Comparison of ENCODE assay signal across 1 cellular context in genomic region chr11:122647728-122648127, GRCh38.
TF ChIP-seq lines count a peak whose summit lies in the region.

No MANE protein-coding gene starts in this region.

TF ChIP-seq in HepG2, 621 proteins besides CTCF, POLR2A, EP300 and RAD21 (continued from another document):
- TF ChIP-seq MNT (IDR thresholded peaks at IDR 0.05) = no peak
- TF ChIP-seq ATF7 (IDR thresholded peaks at IDR 0.05) = no peak
- TF ChIP-seq ATF7 (CRISPR knock-in tag; IDR thresholded peaks at IDR 0.05) = no peak
- TF ChIP-seq DPF2 (CRISPR knock-in tag; IDR thresholded peaks at IDR 0.05; ENCODE audit: borderline replicate concordance, low read depth) = no peak
- TF ChIP-seq ZNF333 (CRISPR knock-in tag; IDR thresholded peaks at IDR 0.05; ENCODE audit: borderline replicate concordance) = no peak
- no peak for TF ChIP-seq SNAPC4 (CRISPR knock-in tag; IDR thresholded peaks at IDR 0.05)
- TF ChIP-seq ATF4 (CRISPR knock-in tag; IDR thresholded peaks at IDR 0.05) = no peak
- TF ChIP-seq REXO4 (CRISPR knock-in tag; IDR thresholded peaks at IDR 0.05; ENCODE audit: borderline replicate concordance) = no peak
- no peak for TF ChIP-seq ZNF44 (CRISPR knock-in tag; IDR thresholded peaks at IDR 0.05)
- no peak for TF ChIP-seq TIGD3 (CRISPR knock-in tag; IDR thresholded peaks at IDR 0.05; ENCODE audit: borderline replicate concordance)
- TF ChIP-seq ESRRA (CRISPR knock-in tag; IDR thresholded peaks at IDR 0.05; ENCODE audit: low read depth) = no peak
